11 cellular contexts compared by ENCODE assay signal in the genomic region with DNA sequence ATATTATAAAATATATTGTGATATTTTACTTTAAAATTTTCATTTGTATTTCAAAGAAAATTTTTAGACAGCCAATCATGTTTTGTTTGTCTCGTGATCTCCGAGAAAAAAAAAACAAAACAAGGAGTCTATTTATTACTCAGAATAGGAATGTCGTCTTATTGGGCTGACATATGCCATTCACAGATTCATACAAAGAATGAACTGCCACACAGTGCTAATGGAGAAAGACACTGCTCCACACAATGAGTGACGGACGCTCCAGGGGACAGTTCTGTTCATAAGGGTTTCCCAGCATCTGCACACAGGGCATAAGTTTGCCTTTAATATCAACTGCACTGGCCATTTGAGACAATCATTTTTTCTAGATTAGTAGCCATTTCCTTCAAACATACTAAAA. TPM values are rescaled to one million over a fixed set of nuclear protein-coding genes. Genes with fewer than 3 reads are reported as not detected.
DNase-seq lines count a peak whose midpoint lies in the region; ATAC-seq lines count a peak whose summit lies in the region.
"Had no signal": no experiment of that assay in that cellular context is flagged by ENCODE, and none has a peak within 500 bp of the region (broad histone marks: within the 10 kb centered on the region; RNA-seq: fewer than 3 reads in every experiment).

No MANE protein-coding gene starts in this region.

- no peak overlapping the region for H3K4me3 ChIP-seq in subcutaneous abdominal adipose tissue (ENCODE audit: low read depth in 1 of 5, low read length in 5 of 5)
- H3K4me3 ChIP-seq: tibial artery had no signal

- peak overlapping the region; percentile 12 for H3K4me3 Mint-ChIP-seq in activated T-helper 17 cell treated with anti-CD3 and anti-CD28 coated beads, Interleukin-2, amount 50 U/mL, for 72 hours

- peaks cover 6 to 67% (median 58%) of the 10 kb centered on the region in 5 donors for H3K4me1 ChIP-seq in subcutaneous abdominal adipose tissue (ENCODE audit: control insufficient read depth in 5 of 5, insufficient read depth in 5 of 5, low read length in 5 of 5)

- H3K36me3 Mint-ChIP-seq in activated T-helper 17 cell treated with anti-CD3 and anti-CD28 coated beads, Interleukin-2, amount 50 U/mL, for 72 hours (ENCODE audit: low read depth) = no peaks in the 10 kb centered on the region

- no peaks in the 10 kb centered on the region for H3K9me3 ChIP-seq in subcutaneous abdominal adipose tissue (ENCODE audit: control insufficient read depth in 5 of 5, low read length in 5 of 5)
- H3K9me3 ChIP-seq: tibial artery had no signal

- no peak for ATAC-seq in activated T-helper 17 cell treated with anti-CD3 and anti-CD28 coated beads, Interleukin-2, amount 50 U/mL, for 72 hours (replicated peaks)
- ATAC-seq in HG03378 (IDR thresholded peaks at IDR 0.05; ENCODE audit: unreplicated experiment) = no peak

- H3K27ac ChIP-seq in subcutaneous abdominal adipose tissue (ENCODE audit: low read depth, low read length) = peak overlapping the region; percentile 99
- H3K27ac ChIP-seq: tibial artery had no signal

- H3K9ac ChIP-seq in subcutaneous abdominal adipose tissue (ENCODE audit: low read length in 5 of 5) = no peak overlapping the region

- H3K4me1 Mint-ChIP-seq in activated T-helper 17 cell treated with anti-CD3 and anti-CD28 coated beads, Interleukin-2, amount 50 U/mL, for 72 hours = peaks cover 18% of the 10 kb centered on the region

- no peaks in the 10 kb centered on the region for H3K9me3 Mint-ChIP-seq in activated T-helper 17 cell treated with anti-CD3 and anti-CD28 coated beads, Interleukin-2, amount 50 U/mL, for 72 hours

- no peaks in the 10 kb centered on the region for H3K36me3 ChIP-seq in subcutaneous abdominal adipose tissue (ENCODE audit: control insufficient read depth in 5 of 5, insufficient read depth in 5 of 5, low read length in 5 of 5)
- H3K36me3 ChIP-seq: tibial artery had no signal

- DNase-seq in HT-29 (ENCODE audit: low spot score) = peak; percentile 43
- DNase-seq in midbrain (lab: John Stamatoyannopoulos, UW) = peak; percentile 25
- no peak for DNase-seq in NCI-H1417 (lab: John Stamatoyannopoulos, UW)
- no peak for DNase-seq in retina
- DNase-seq in GM03348 (ENCODE audit: low spot score) = no peak
- DNase-seq: activated CD4-positive, alpha-beta T cell treated with anti-CD3 and anti-CD28 coated beads, Interleukin-2, amount 50 U/mL, for 48 hours; NCI-H2227 treated with DMSO at 0.1 percent for 48 hours; tibial artery had no signal

- H3K27me3 ChIP-seq in subcutaneous abdominal adipose tissue (ENCODE audit: control insufficient read depth in 5 of 5, insufficient read depth in 4 of 5, low read length in 5 of 5) = no peaks in the 10 kb centered on the region
- H3K27me3 ChIP-seq: tibial artery had no signal

- no peak overlapping the region for H3K27ac Mint-ChIP-seq in activated T-helper 17 cell treated with anti-CD3 and anti-CD28 coated beads, Interleukin-2, amount 50 U/mL, for 72 hours

- H3K27me3 Mint-ChIP-seq in activated T-helper 17 cell treated with anti-CD3 and anti-CD28 coated beads, Interleukin-2, amount 50 U/mL, for 72 hours = no peaks in the 10 kb centered on the region

RNA-seq across cellular contexts. Expression of gene SERTAD2, which starts 3.5 kb away (rescaled TPM):
- total RNA-seq in HT-29 (2014; rRNA removed; shearing (Covaris generic)) = 6.1 and 6.6 TPM in 2 replicates
- 10 to 100 TPM; 11.5 to 30.7 TPM for total RNA-seq in activated T-helper 17 cell treated with anti-CD3 and anti-CD28 coated beads, Interleukin-2, amount 50 U/mL, for 72 hours

Comparison
In these comparisons a context has a peak if more than half of its experiments do, and no peak if none do; other contexts are left out.
1. DNase-seq: peak in HT-29 (single experiment) and midbrain (single experiment); none in NCI-H1417 (0 of 3), retina (single experiment) and GM03348 (single experiment).